Comparison of ENCODE assay signal across 21 cellular contexts in genomic region chr4:3523628-3524221, GRCh38. TPM values are rescaled to one million over a fixed set of nuclear protein-coding genes. Genes with fewer than 3 reads are reported as not detected.
DNase-seq lines count a peak whose midpoint lies in the region; ATAC-seq, FAIRE-seq and TF ChIP-seq lines count a peak whose summit lies in the region.
"Had no signal": no experiment of that assay in that cellular context is flagged by ENCODE, and none has a peak within 500 bp of the region (broad histone marks: within the 10 kb centered on the region; RNA-seq: fewer than 3 reads in every experiment).

No MANE protein-coding gene starts in this region.

- H3K27ac ChIP-seq in right lobe of liver (no peak overlapping the region), HepG2 (ENCODE audit: extremely low read length, insufficient read depth, low read length) (no peak overlapping the region), kidney (ENCODE audit: low read depth in 2 of 2, low read length in 2 of 2) (no peak overlapping the region), pancreas (no peak overlapping the region), upper lobe of right lung (no peak overlapping the region), foreskin keratinocyte (no peak overlapping the region)
- H3K27ac ChIP-seq: A549, PC-9 had no signal

- H3K4me3 ChIP-seq in right lobe of liver = no peak overlapping the region
- H3K4me3 ChIP-seq in HepG2 (replicated peaks in 1 of 3; ENCODE audit: insufficient read depth in 1 of 3, low read depth in 2 of 3, low read length in 3 of 3) = no peak overlapping the region
- H3K4me3 ChIP-seq in kidney (ENCODE audit: low read length in 2 of 2) = no peak overlapping the region
- no peak overlapping the region for H3K4me3 ChIP-seq in pancreas
- no peak overlapping the region for H3K4me3 ChIP-seq in upper lobe of right lung
- H3K4me3 ChIP-seq: A549, PC-9 had no signal

- no peak overlapping the region for H2AFZ ChIP-seq in HepG2 (ENCODE audit: low read length)
- H2AFZ ChIP-seq: PC-9 had no signal

- TF ChIP-seq POLR2A in right lobe of liver (IDR thresholded peaks at IDR 0.05) (no peak), HepG2 (IDR thresholded peaks at IDR 0.05; ENCODE audit: insufficient read depth in 1 of 2, low read depth in 2 of 2, low read length in 2 of 2) (no peak)

- intact Hi-C loops in right lobe of liver (cut with DNase I) = no loop called here
- intact Hi-C loops in HepG2 (cut with micrococcal nuclease; ENCODE audit: unreplicated experiment) = no loop called here
- intact Hi-C loops in kidney (cut with DNase I) = no loop called here
- intact Hi-C loops in pancreas (cut with DNase I) = no loop called here
- intact Hi-C loops in upper lobe of right lung (cut with DNase I) = no loop called here

- H3K9ac ChIP-seq in HepG2 (ENCODE audit: insufficient read depth, low read depth, low read length) (no peak overlapping the region), kidney (ENCODE audit: low read length in 2 of 2) (no peak overlapping the region)

- POLR2A ChIA-PET in HepG2 (lab: Yijun Ruan, JAX) = no interaction called here

- no TSS peak for BruUV-seq in HepG2 (replicated peaks; lab: Mats Ljungman, UMichigan)

- TF ChIP-seq CTCF in right lobe of liver (IDR thresholded peaks at IDR 0.05) = no peak
- TF ChIP-seq CTCF in HepG2 (CRISPR knock-in tag; IDR thresholded peaks at IDR 0.05) = no peak
- TF ChIP-seq CTCF in kidney (IDR thresholded peaks at IDR 0.05; ENCODE audit: borderline replicate concordance, extremely low read depth, insufficient read depth) = no peak
- no peak for TF ChIP-seq CTCF in pancreas (IDR thresholded peaks at IDR 0.05)
- no peak for TF ChIP-seq CTCF in upper lobe of right lung (IDR thresholded peaks at IDR 0.05)
- no peak for TF ChIP-seq CTCF in foreskin keratinocyte (conservative IDR thresholded peaks at IDR 0.05)

- H3K79me2 ChIP-seq in HepG2 (ENCODE audit: insufficient read depth, low read length) = peaks cover 13% of the 10 kb centered on the region

- in situ Hi-C loops in HepG2 (cut with HindIII; ENCODE audit: extremely low pct_ligation_motif_present, low pct_unique_long_range_greater_than_20kb) = no loop called here

- TF ChIP-seq EP300 in HepG2 (IDR thresholded peaks at IDR 0.05; ENCODE audit: low read depth in 2 of 2, low read length in 2 of 2) (no peak), HepG2 (CRISPR knock-in tag; IDR thresholded peaks at IDR 0.05; ENCODE audit: borderline replicate concordance) (no peak)

- no peaks in the 10 kb centered on the region; the same call in 1 of the 2 replicates for H4K20me1 ChIP-seq in HepG2 (ENCODE audit: insufficient read depth, low read length)

- no peak for TF ChIP-seq RAD21 in HepG2 (CRISPR knock-in tag; IDR thresholded peaks at IDR 0.05)

- H3K9me3 ChIP-seq in right lobe of liver (no peaks in the 10 kb centered on the region), HepG2 (ENCODE audit: low read length) (no peaks in the 10 kb centered on the region), kidney (ENCODE audit: control insufficient read depth in 1 of 2, low read length in 2 of 2) (no peaks in the 10 kb centered on the region), pancreas (no peaks in the 10 kb centered on the region), upper lobe of right lung (no peaks in the 10 kb centered on the region)
- H3K9me3 ChIP-seq: A549 had no signal

- DNase-seq in right lobe of liver = peak in 2 of 3 donors; percentile 43 to 45
- no peak for DNase-seq in HepG2 (ENCODE audit: low spot score)
- DNase-seq in kidney = peak; percentile 71
- DNase-seq in pancreas = peak in 5 of 6 donors; percentile 6 to 64 (median 33)
- peak; percentile 52 for DNase-seq in upper lobe of right lung
- no peak for DNase-seq in DMS53 treated with DMSO at 0.1 percent for 48 hours (lab: John Stamatoyannopoulos, UW; ENCODE audit: unreplicated experiment)
- DNase-seq in foreskin keratinocyte = no peak
- DNase-seq: GDM1, MM.1S, NCI-H1048, NCI-H1417 treated with DMSO at 0.1 percent for 48 hours, NCI-H187 treated with DMSO at 0.1 percent for 48 hours, NCI-H2107, NCI-H748 treated with DMSO at 0.1 percent for 48 hours, PC-9, RPMI8226, SHP77 had no signal

- no peak for FAIRE-seq in HepG2 (lab: Jason Lieb, UNC)
- FAIRE-seq in kidney (lab: Jason Lieb, UNC) = no peak
- FAIRE-seq in pancreas (lab: Jason Lieb, UNC) = no peak
- FAIRE-seq: A549, GM18507, H1 had no signal

- no peaks in the 10 kb centered on the region for H3K27me3 ChIP-seq in right lobe of liver
- H3K27me3 ChIP-seq in HepG2 (ENCODE audit: control insufficient read depth in 1 of 2, insufficient read depth in 2 of 2, low read length in 2 of 2) = no peaks in the 10 kb centered on the region
- H3K27me3 ChIP-seq in pancreas = no peaks in the 10 kb centered on the region
- H3K27me3 ChIP-seq in upper lobe of right lung = no peaks in the 10 kb centered on the region
- no peaks in the 10 kb centered on the region for H3K27me3 ChIP-seq in foreskin keratinocyte

- no peak overlapping the region for H3K4me2 ChIP-seq in HepG2 (ENCODE audit: low read depth, low read length)
- H3K4me2 ChIP-seq: A549, PC-9 had no signal

- CTCF ChIA-PET in HepG2 (lab: Yijun Ruan, JAX; ENCODE audit: low intra/inter-chr PET ratio, low total read pairs) = no interaction called here

- peaks cover 0 to 52% (median 7%) of the 10 kb centered on the region in 4 donors for H3K36me3 ChIP-seq in right lobe of liver
- H3K36me3 ChIP-seq in HepG2 (replicated peaks in 1 of 2; ENCODE audit: control insufficient read depth in 1 of 2, insufficient read depth in 2 of 2, low read length in 2 of 2) = peaks cover 45 to 68% of the 10 kb centered on the region in 2 experiments
- H3K36me3 ChIP-seq in kidney (ENCODE audit: control insufficient read depth in 1 of 2, insufficient read depth in 2 of 2, low read length in 2 of 2) = peaks cover 29 to 53% of the 10 kb centered on the region in 2 donors
- H3K36me3 ChIP-seq in pancreas = peaks cover 5 to 54% (median 33%) of the 10 kb centered on the region in 3 donors
- peaks cover 69% of the 10 kb centered on the region for H3K36me3 ChIP-seq in upper lobe of right lung

- ATAC-seq in right lobe of liver (no peak), HepG2 (no peak), pancreas (no peak), upper lobe of right lung (no peak), HG03342 (IDR thresholded peaks at IDR 0.05; ENCODE audit: unreplicated experiment) (no peak), foreskin keratinocyte (no peak)
- ATAC-seq: A549 had no signal

- H3K4me1 ChIP-seq in right lobe of liver (no peaks in the 10 kb centered on the region), HepG2 (ENCODE audit: insufficient read depth, low read length) (no peaks in the 10 kb centered on the region), kidney (ENCODE audit: control insufficient read depth in 1 of 2, insufficient read depth in 1 of 2, low read depth in 1 of 2, low read length in 2 of 2) (peaks cover 5 to 11% of the 10 kb centered on the region in 2 donors), pancreas (no peaks in the 10 kb centered on the region), upper lobe of right lung (no peaks in the 10 kb centered on the region), foreskin keratinocyte (no peaks in the 10 kb centered on the region)
- H3K4me1 ChIP-seq: A549 had no signal

- WGBS in right lobe of liver (ENCODE audit: insufficient coverage, low coverage, low lambda C conversion rate, missing lambda C conversion rate) = 77% methylated on average over 6 of the region's 24 CpGs
- 98% methylated on average over 18 of the region's 24 CpGs for WGBS in HepG2 (ENCODE audit: low lambda C conversion rate)
- 89 to 91% methylated on average over 23 to 24 of the region's 24 CpGs for WGBS in pancreas, 2 donors

TF ChIP-seq in HepG2, 621 proteins besides CTCF, POLR2A, EP300 and RAD21 (continues in another document):
- no peak for TF ChIP-seq PBX3 (CRISPR knock-in tag; IDR thresholded peaks at IDR 0.05; ENCODE audit: borderline replicate concordance)

RNA-seq across cellular contexts. Expression of gene LRPAP1, which starts 8.5 kb away (rescaled TPM):
- total RNA-seq in right lobe of liver (100 to 1,000 TPM in 1 of 6 experiments, 10 to 100 TPM in 5; 63.4 to 108 (median 85.3) TPM), HepG2 (2016; rRNA removed; fragmentation: Illumina TruSeq; extraction: Trizol) (81.5 and 191 TPM in 2 replicates), kidney (204 TPM), pancreas (100 to 1,000 TPM in 4 of 6 donors, 10 to 100 TPM in 2; 83.9 to 129 (median 111) TPM), upper lobe of right lung (195 TPM), foreskin keratinocyte (130 and 132 TPM in 2 replicates)
- total RNA-seq in HepG2 (2016; cell fraction: cytosol; rRNA removed; fragmentation: Illumina TruSeq; extraction: Trizol; ENCODE audit: low read depth) = 13.6 and 13.8 TPM in 2 replicates
- 74.4 and 198 TPM in 2 replicates for total RNA-seq in HepG2 (2016; cell fraction: insoluble cytoplasmic fraction; rRNA removed; fragmentation: Illumina TruSeq; extraction: Trizol)
- total RNA-seq in HepG2 (2016; cell fraction: membrane; rRNA removed; fragmentation: Illumina TruSeq; extraction: Trizol) = 21.2 and 25.2 TPM in 2 replicates
- 143 and 170 TPM in 2 replicates for total RNA-seq in HepG2 (2016; cell fraction: nucleus; rRNA removed; fragmentation: Illumina TruSeq; extraction: Trizol)
- polyA plus RNA-seq in HepG2 (2011; rRNA removed) (153 and 176 TPM in 2 replicates), kidney (ENCODE audit: insufficient read depth, low read depth, low replicate concordance) (373 TPM), pancreas (100 to 1,000 TPM in 1 of 2 donors, 10 to 100 TPM in 1; 30.4 to 111 TPM), foreskin keratinocyte (143 and 168 TPM in 2 replicates)
- polyA plus RNA-seq in HepG2 (2011; cell fraction: cytosol; rRNA removed) = 149 and 180 TPM in 2 replicates
- polyA plus RNA-seq in HepG2 (2011; cell fraction: nucleus; rRNA removed) = 95.3 and 103 TPM in 2 replicates
- 118 TPM in 2 replicates for polyA plus RNA-seq in HepG2 (2012)
- 23.9 and 25.8 TPM in 2 replicates for polyA plus RNA-seq in HepG2 (2016; cell fraction: cytosol; fragmentation: Illumina TruSeq; extraction: Trizol; ENCODE audit: low read depth)
- 64.4 and 77.4 TPM in 2 replicates for polyA plus RNA-seq in HepG2 (2016; cell fraction: insoluble cytoplasmic fraction; fragmentation: Illumina TruSeq; extraction: Trizol; ENCODE audit: low read depth)
- polyA plus RNA-seq in HepG2 (2016; cell fraction: membrane; fragmentation: Illumina TruSeq; extraction: Trizol; ENCODE audit: low read depth) = 25.2 and 31.6 TPM in 2 replicates
- polyA plus RNA-seq in HepG2 (2016; cell fraction: nucleus; fragmentation: Illumina TruSeq; extraction: Trizol; ENCODE audit: insufficient read depth, low read depth) = 270 and 284 TPM in 2 replicates
- 32.2 and 52.3 TPM in 2 replicates for polyA minus RNA-seq in HepG2 (2011; rRNA and poly(A)+ RNA removed; ENCODE audit: low replicate concordance)
- polyA minus RNA-seq in HepG2 (2011; cell fraction: cytosol; rRNA and poly(A)+ RNA removed) = 53.1 and 54.6 TPM in 2 replicates
- 24.3 and 25.0 TPM in 2 replicates for polyA minus RNA-seq in HepG2 (2011; cell fraction: nucleus; rRNA and poly(A)+ RNA removed)

Comparison
In these comparisons a context has a peak if more than half of its experiments do, and no peak if none do; other contexts are left out.
1. DNase-seq: peak in right lobe of liver (2 of 3), kidney (single experiment), pancreas (5 of 6) and upper lobe of right lung (single experiment); none in HepG2 (single experiment), DMS53 treated with DMSO at 0.1 percent for 48 hours (single experiment) and foreskin keratinocyte (0 of 2).